ENCODE assay signal across 19 cellular contexts in the genomic region with DNA sequence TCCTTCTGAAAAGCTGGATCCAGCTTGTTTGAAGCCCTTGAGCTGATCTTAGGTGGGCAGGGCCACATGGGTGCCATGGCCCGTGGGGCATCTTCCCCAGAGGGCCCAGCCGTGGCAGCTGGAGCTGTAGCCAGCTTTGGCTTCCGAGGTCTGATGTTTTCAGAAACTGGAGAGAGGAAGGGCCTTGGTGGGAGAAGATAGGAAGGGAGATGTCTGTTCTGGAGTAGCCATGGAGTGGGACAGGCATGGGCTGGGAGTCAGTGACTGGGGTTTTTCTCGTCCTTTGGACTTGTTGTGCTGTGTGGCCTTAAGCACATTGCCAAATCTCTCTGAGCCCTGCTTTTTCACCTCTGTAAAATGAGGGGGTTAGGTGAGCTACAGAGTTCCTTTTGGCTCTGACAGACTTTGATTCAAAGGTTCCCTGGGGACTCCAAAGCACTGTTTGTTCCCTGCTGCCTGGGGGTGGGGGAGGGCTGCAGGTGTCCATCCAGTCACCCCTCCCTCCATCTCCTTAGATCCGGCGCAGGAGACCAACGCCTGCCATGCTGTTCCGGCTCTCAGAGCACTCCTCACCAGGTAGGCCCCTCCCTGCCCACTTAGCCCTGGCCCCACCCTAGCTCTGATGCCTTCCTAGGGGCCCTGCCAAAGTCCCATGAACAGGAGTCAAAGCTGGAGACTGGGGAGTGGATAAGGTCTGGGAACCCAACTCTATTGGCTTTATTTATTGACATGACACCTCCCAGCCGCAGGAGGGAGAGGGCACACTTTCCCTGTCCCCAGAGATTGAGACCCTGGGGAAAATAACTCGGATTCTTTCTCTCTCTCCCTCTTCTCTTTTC. TPM values are rescaled to one million over a fixed set of nuclear protein-coding genes. Genes with fewer than 3 reads are reported as not detected.
A peak's percentile ranks its signal among the peaks of the same experiment; 100 is the strongest.
DNase-seq lines count a peak whose midpoint lies in the region; ATAC-seq and TF ChIP-seq lines count a peak whose summit lies in the region.
"Had no signal": no experiment of that assay in that cellular context is flagged by ENCODE, and none has a peak within 500 bp of the region (broad histone marks: within the 10 kb centered on the region; RNA-seq: fewer than 3 reads in every experiment).

No MANE protein-coding gene starts in this region.

- no peaks in the 10 kb centered on the region for H4K20me1 ChIP-seq in H9 (ENCODE audit: control insufficient read depth, insufficient read depth, insufficient read length)

- H3K4me1 ChIP-seq in H9 (ENCODE audit: insufficient read depth, low read length) (peaks cover 21% of the 10 kb centered on the region; the same call in 1 of the 2 replicates), lung (ENCODE audit: control insufficient read depth in 2 of 2, insufficient read depth in 2 of 2, low read length in 2 of 2) (no peaks in the 10 kb centered on the region), vagina (peaks cover 19% of the 10 kb centered on the region)

- no peak overlapping the region for H4K5ac ChIP-seq in H9 (ENCODE audit: insufficient read length, low read depth, low read length)

- H3K27me3 ChIP-seq in H9 (ENCODE audit: insufficient read depth, low read length), result peaks cover 13% of the 10 kb centered on the region; the same call in 1 of the 2 replicates
- peaks cover 4% of the 10 kb centered on the region for H3K27me3 ChIP-seq in WERI-Rb-1 (ENCODE audit: insufficient read depth, low read depth, severe bottlenecking)
- no peaks in the 10 kb centered on the region for H3K27me3 ChIP-seq in lung (ENCODE audit: control insufficient read depth, insufficient read depth)
- peaks cover 7% of the 10 kb centered on the region for H3K27me3 ChIP-seq in vagina

- H3T11ph ChIP-seq in H9 (ENCODE audit: low read length), result no peak overlapping the region

- peaks cover 13% of the 10 kb centered on the region for H3K23me2 ChIP-seq in H9 (ENCODE audit: insufficient read length, low read depth, low read length, poor library complexity, severe bottlenecking)

- H3K9me3 Mint-ChIP-seq in H9, result no peaks in the 10 kb centered on the region; a peak in 1 of 5 replicates
- H3K9me3 Mint-ChIP-seq: activated CD8-positive, alpha-beta T cell treated with anti-CD3 and anti-CD28 coated beads for 36 hours; activated T-helper 17 cell treated with anti-CD3 and anti-CD28 coated beads, Interleukin-2, amount 50 U/mL, for 72 hours; stimulated activated naive CD8-positive, alpha-beta T cell treated with anti-CD3 and anti-CD28 coated beads, Interleukin-15, amount 100 ng/mL, for 72 hours had no signal

- H3K4ac ChIP-seq in H9 (ENCODE audit: low read depth, low read length), result no peak overlapping the region

- H2BK15ac ChIP-seq in H9 (ENCODE audit: low read depth, low read length), result no peak overlapping the region

- H3K79me2 ChIP-seq in H9 (ENCODE audit: insufficient read depth, low read length), result no peaks in the 10 kb centered on the region

- H4K91ac ChIP-seq in H9 (ENCODE audit: insufficient read length, low read depth, low read length), result no peak overlapping the region

- no peak overlapping the region for H3K4me2 ChIP-seq in H9 (ENCODE audit: insufficient read depth, insufficient read length, low read length)

- no peak overlapping the region for H3K27ac Mint-ChIP-seq in H9
- H3K27ac Mint-ChIP-seq: activated CD8-positive, alpha-beta T cell treated with anti-CD3 and anti-CD28 coated beads for 36 hours; activated T-helper 17 cell treated with anti-CD3 and anti-CD28 coated beads, Interleukin-2, amount 50 U/mL, for 72 hours; stimulated activated naive CD8-positive, alpha-beta T cell treated with anti-CD3 and anti-CD28 coated beads, Interleukin-15, amount 100 ng/mL, for 72 hours had no signal

- no peak overlapping the region for H2BK120ac ChIP-seq in H9 (ENCODE audit: low read depth, low read length, poor library complexity, severe bottlenecking)

- no peak overlapping the region for H3K56ac ChIP-seq in H9 (ENCODE audit: insufficient read length, low read depth, low read length)

- H3K9me3 ChIP-seq in H9 (ENCODE audit: control insufficient read depth, low read depth, low read length), result no peaks in the 10 kb centered on the region
- no peaks in the 10 kb centered on the region for H3K9me3 ChIP-seq in WERI-Rb-1 (ENCODE audit: severe bottlenecking)
- no peaks in the 10 kb centered on the region for H3K9me3 ChIP-seq in lung (ENCODE audit: control insufficient read depth in 2 of 2, insufficient read depth in 1 of 2, low read length in 1 of 2)
- no peaks in the 10 kb centered on the region for H3K9me3 ChIP-seq in vagina

- TF ChIP-seq POLR2A in vagina (IDR thresholded peaks at IDR 0.05), result no peak

- no peak overlapping the region for H2BK20ac ChIP-seq in H9 (ENCODE audit: low read depth, low read length, poor library complexity, severe bottlenecking)

- no peak overlapping the region for H3K9ac ChIP-seq in H9 (ENCODE audit: extremely low read depth, insufficient read length, low read length)
- H3K9ac ChIP-seq: GM23248 had no signal

- no peak overlapping the region for H2AK5ac ChIP-seq in H9 (ENCODE audit: insufficient read length, low read length)

- H2BK12ac ChIP-seq in H9 (ENCODE audit: insufficient read length, low read depth, low read length), result no peak overlapping the region

- no peak overlapping the region for H3K14ac ChIP-seq in H9 (ENCODE audit: insufficient read depth, low read length)

- H3K36me3 ChIP-seq in WERI-Rb-1, result no peaks in the 10 kb centered on the region
- no peaks in the 10 kb centered on the region for H3K36me3 ChIP-seq in lung (ENCODE audit: control insufficient read depth in 2 of 2, insufficient read depth in 2 of 2, low read length in 2 of 2)
- no peaks in the 10 kb centered on the region for H3K36me3 ChIP-seq in vagina

- H2AFZ ChIP-seq in H9 (ENCODE audit: low read length), result no peak overlapping the region
- H2AFZ ChIP-seq: GM23248 had no signal

- H3K4me3 ChIP-seq in WERI-Rb-1 (ENCODE audit: low read depth, low read length), result peak overlapping the region; percentile 66; the same call in 1 of the 2 replicates
- H3K4me3 ChIP-seq in lung, result no peak overlapping the region
- H3K4me3 ChIP-seq in vagina, result no peak overlapping the region
- H3K4me3 ChIP-seq: GM23248 had no signal

- ATAC-seq in lung (ENCODE audit: insufficient read depth, low FRiP score) (peak; percentile 44), HG03521 (IDR thresholded peaks at IDR 0.05; ENCODE audit: unreplicated experiment) (no peak)
- ATAC-seq: activated CD8-positive, alpha-beta T cell treated with anti-CD3 and anti-CD28 coated beads for 36 hours; activated T-helper 17 cell treated with anti-CD3 and anti-CD28 coated beads, Interleukin-2, amount 50 U/mL, for 72 hours; stimulated activated naive CD8-positive, alpha-beta T cell treated with anti-CD3 and anti-CD28 coated beads, Interleukin-15, amount 100 ng/mL, for 72 hours had no signal

- DNase-seq in H9 (no peak), WERI-Rb-1 (no peak), lung (ENCODE audit: low spot score) (peak; percentile 54), vagina (ENCODE audit: extremely low spot score in 2 of 2) (no peak), kidney tubule cell (ENCODE audit: low spot score) (no peak)
- DNase-seq in stimulated activated CD4-positive, alpha-beta T cell treated with anti-CD3 and anti-CD28 coated beads, Interleukin-4, amount 100 ng/mL, for 1 hour, result no peak
- DNase-seq: activated CD8-positive, alpha-beta T cell treated with anti-CD3 and anti-CD28 coated beads for 36 hours; AML-193; anterior cingulate cortex; GM23248; hypothalamus; KBM-7; NCI-H1694 treated with DMSO at 0.1 percent for 48 hours; stimulated activated naive CD8-positive, alpha-beta T cell treated with anti-CD3 and anti-CD28 coated beads, Interleukin-15, amount 100 ng/mL, for 72 hours had no signal

- no peak for TF ChIP-seq CTCF in 22Rv1 (IDR thresholded peaks at IDR 0.05)
- no peak for TF ChIP-seq CTCF in H9 (conservative IDR thresholded peaks at IDR 0.05)
- no peak for TF ChIP-seq CTCF in WERI-Rb-1 (IDR thresholded peaks at IDR 0.05; ENCODE audit: low read depth, low read length)
- TF ChIP-seq CTCF in lung (IDR thresholded peaks at IDR 0.05; ENCODE audit: control extremely low read depth, extremely low read depth), result no peak
- no peak for TF ChIP-seq CTCF in vagina (IDR thresholded peaks at IDR 0.05)

- H3K4me1 Mint-ChIP-seq in H9, result peaks cover 64 to 81% of the 10 kb centered on the region in 2 experiments

- H3K27ac ChIP-seq in 22Rv1 (peak overlapping the region; percentile 80), H9 (ENCODE audit: insufficient read length, low read depth, low read length) (no peak overlapping the region), WERI-Rb-1 (peak overlapping the region; percentile 41), lung (ENCODE audit: low read depth in 1 of 2, low read length in 1 of 2) (peak overlapping the region in 1 of 2 donors; percentile 67), vagina (no peak overlapping the region)
- H3K27ac ChIP-seq: GM23248 had no signal

- no peak overlapping the region for H2BK5ac ChIP-seq in H9 (ENCODE audit: insufficient read length, low read length)

- no CpG with 5 or more reads among the region's 10 CpGs for WGBS in H9 (ENCODE audit: extremely low coverage, insufficient read length, low lambda C conversion rate)
- 71 to 75% methylated on average over 10 of the region's 10 CpGs for WGBS in lung, 2 donors

- H3K18ac ChIP-seq in H9 (ENCODE audit: insufficient read length, low read depth, low read length), result no peak overlapping the region

- intact Hi-C loops in vagina (cut with DNase I), result no loop called here

- no peaks in the 10 kb centered on the region for H3K79me1 ChIP-seq in H9 (ENCODE audit: insufficient read depth, low read depth, low read length, poor library complexity, severe bottlenecking)

- H4K8ac ChIP-seq in H9 (replicated peaks; ENCODE audit: insufficient read length, low read depth, low read length), result no peak overlapping the region

- H3K4me3 Mint-ChIP-seq in H9, result peak overlapping the region; percentile 1 to 96
- H3K4me3 Mint-ChIP-seq: activated T-helper 17 cell treated with anti-CD3 and anti-CD28 coated beads, Interleukin-2, amount 50 U/mL, for 72 hours had no signal

- H3K27me3 Mint-ChIP-seq in H9 (ENCODE audit: low read depth), result peaks cover 44% of the 10 kb centered on the region

- no peak overlapping the region for H3K23ac ChIP-seq in H9 (ENCODE audit: insufficient read length, low read depth, low read length)

- H3K36me3 Mint-ChIP-seq in H9 (ENCODE audit: insufficient read depth in 1 of 3, low read depth in 3 of 3), result no peaks in the 10 kb centered on the region; a peak in 1 of 7 replicates

RNA-seq across cellular contexts. Expression of gene PPP1R1B, which starts 2.1 kb away (rescaled TPM):
- total RNA-seq in H9 (2021), result 14.7 and 15.5 TPM in 2 replicates
- 10 to 100 TPM; 21.3 to 22.9 TPM for total RNA-seq in lung
- 10 to 100 TPM; 26.7 to 36.4 TPM for polyA plus RNA-seq in lung
- total RNA-seq in vagina, result 9.3 TPM
- total RNA-seq: activated CD8-positive, alpha-beta T cell treated with anti-CD3 and anti-CD28 coated beads for 36 hours; activated T-helper 17 cell treated with anti-CD3 and anti-CD28 coated beads, Interleukin-2, amount 50 U/mL, for 72 hours; dermis microvascular lymphatic vessel endothelial cell; GM23248 had no signal
- polyA plus RNA-seq: GM23248, liver had no signal

RNA-seq across cellular contexts. Expression of gene STARD3, which starts 8.1 kb away (rescaled TPM):
- 48.2 and 51.3 TPM in 2 replicates for total RNA-seq in H9 (2021)
- 10 to 100 TPM; 27.4 to 63.4 TPM for total RNA-seq in lung
- polyA plus RNA-seq in lung, result 10 to 100 TPM; 66.3 to 79.7 TPM
- total RNA-seq in vagina, result 148 TPM

RNA-seq across cellular contexts. Expression of gene NEUROD2, which starts 21.2 kb away (rescaled TPM):
- total RNA-seq in H9 (2021), result not detected in 2 replicates
- not detected for total RNA-seq in lung
- under 1 TPM in 1 of 2 donors, not detected in 1; 0.04 TPM for polyA plus RNA-seq in lung
- not detected for total RNA-seq in vagina
- total RNA-seq: activated CD8-positive, alpha-beta T cell treated with anti-CD3 and anti-CD28 coated beads for 36 hours; activated T-helper 17 cell treated with anti-CD3 and anti-CD28 coated beads, Interleukin-2, amount 50 U/mL, for 72 hours; dermis microvascular lymphatic vessel endothelial cell; GM23248; liver had no signal
- polyA plus RNA-seq: GM23248, liver had no signal

RNA-seq across cellular contexts. Expression of gene TCAP, which starts 36.3 kb away (rescaled TPM):
- 2.1 and 2.5 TPM in 2 replicates for total RNA-seq in H9 (2021)
- total RNA-seq in lung, result 1 to 10 TPM in 1 of 2 donors, under 1 TPM in 1; 0.82 to 1.3 TPM
- polyA plus RNA-seq in lung, result 1 to 10 TPM; 1.2 to 1.4 TPM
- 0.49 TPM for total RNA-seq in vagina
- polyA plus RNA-seq: GM23248 had no signal

RNA-seq across cellular contexts. Expression of gene PNMT, which starts 39.4 kb away (rescaled TPM):
- total RNA-seq in H9 (2021), result 2.1 and 2.3 TPM in 2 replicates
- 1 to 10 TPM; 1.9 to 4.3 TPM for total RNA-seq in lung
- 1 to 10 TPM; 2.9 to 4.1 TPM for polyA plus RNA-seq in lung
- 5.6 TPM for total RNA-seq in vagina
- total RNA-seq: activated T-helper 17 cell treated with anti-CD3 and anti-CD28 coated beads, Interleukin-2, amount 50 U/mL, for 72 hours; GM23248 had no signal
- polyA plus RNA-seq: GM23248 had no signal

Comparison
In these comparisons a context has a peak if more than half of its experiments do, and no peak if none do; other contexts are left out.
1. H3K27ac ChIP-seq: peak in 22Rv1 (single experiment) and WERI-Rb-1 (single experiment); none in H9 (single experiment) and vagina (single experiment).